27 cellular contexts compared by ENCODE assay signal in genomic region chr7:133593561-133593960, GRCh38.
"Had no signal": no experiment of that assay in that cellular context is flagged by ENCODE, and none has a peak within 500 bp of the region (broad histone marks: within the 10 kb centered on the region; RNA-seq: fewer than 3 reads in every experiment).

No MANE protein-coding gene starts in this region.

- H3K4me3 ChIP-seq: stomach, suprapubic skin, testis, thoracic aorta, thyroid gland, tibial artery, tibial nerve, transverse colon, upper lobe of left lung, upper lobe of right lung, uterus, vagina had no signal

- H3K4me1 ChIP-seq: stomach, suprapubic skin, testis, tibial artery, tibial nerve, transverse colon, upper lobe of left lung, upper lobe of right lung, uterus, vagina had no signal

- DNase-seq: stimulated activated CD4-positive, alpha-beta T cell treated with anti-CD3 and anti-CD28 coated beads, Interleukin-2, amount 100 ng/mL, for 48 hours; stimulated activated CD4-positive, alpha-beta T cell treated with anti-CD3 and anti-CD28 coated beads, Interleukin-4, amount 100 ng/mL, for 1 hour; stimulated activated CD4-positive, alpha-beta T cell treated with anti-CD3 and anti-CD28 coated beads, Interleukin-4, amount 100 ng/mL, for 24 hours; stimulated activated CD4-positive, alpha-beta T cell treated with anti-CD3 and anti-CD28 coated beads, Interleukin-4, amount 100 ng/mL, for 4 hours; stimulated activated CD8-positive, alpha-beta memory T cell treated with anti-CD3 and anti-CD28 coated beads, Interleukin-4, amount 100 ng/mL, for 48 hours; stimulated activated naive B cell treated with anti-CD40 and anti-IgM and Interleukin-4, amounts not matched to agents 10 μg/mL and 1 μg/mL and 100 μg/mL, for 72 hours; stimulated activated naive CD4-positive, alpha-beta T cell; stimulated activated naive CD4-positive, alpha-beta T cell treated with Interleukin-2 at 50 U/mL for 16 hours; stimulated activated naive CD8-positive, alpha-beta T cell treated with anti-CD3 and anti-CD28 coated beads, Interleukin-15, amount 100 ng/mL, for 72 hours; stimulated activated naive CD8-positive, alpha-beta T cell treated with anti-CD3 and anti-CD28 coated beads, Interleukin-15, Interleukin-2, amounts not matched to agents 100 U/mL and 50 U/mL, for 24 hours; stomach; substantia nigra; testis; thyroid gland; tibial artery; transverse colon; trophoblast cell; upper lobe of left lung; upper lobe of right lung; uterus had no signal

- H3K27me3 ChIP-seq: stomach, suprapubic skin, testis, thyroid gland, tibial artery, tibial nerve, transverse colon, upper lobe of left lung, upper lobe of right lung, uterus, vagina had no signal

- FAIRE-seq: urothelium cell line had no signal

- H3K36me3 ChIP-seq: stomach, suprapubic skin, thoracic aorta, thyroid gland, transverse colon, upper lobe of left lung, upper lobe of right lung, uterus, vagina had no signal

- H3K9me3 ChIP-seq: stomach, suprapubic skin, testis, thoracic aorta, thyroid gland, tibial artery, tibial nerve, transverse colon, upper lobe of left lung, upper lobe of right lung, uterus, vagina had no signal

- H3K27ac ChIP-seq: stomach, suprapubic skin, testis, thoracic aorta, thyroid gland, tibial artery, tibial nerve, transverse colon, upper lobe of left lung, upper lobe of right lung, uterus, vagina had no signal

- ATAC-seq: stimulated activated effector memory CD8-positive, alpha-beta T cell treated with anti-CD3 and anti-CD28 coated beads, Interleukin-12 subunit alpha, Interleukin-12 subunit beta, amount 100 ng/mL, for 72 hours; stimulated activated memory B cell treated with anti-CD40 and anti-IgM and Interleukin-4, amounts not matched to agents 10 μg/mL and 1 μg/mL and 100 μg/mL, for 72 hours; stimulated activated naive B cell treated with anti-CD40 and anti-IgM and Interleukin-4, amounts not matched to agents 10 μg/mL and 1 μg/mL and 100 μg/mL, for 72 hours; stimulated activated naive CD8-positive, alpha-beta T cell treated with anti-CD3 and anti-CD28 coated beads, Interleukin-15, amount 100 ng/mL, for 72 hours; stimulated activated naive CD8-positive, alpha-beta T cell treated with anti-CD3 and anti-CD28 coated beads, Interleukin-15, Interleukin-2, amounts not matched to agents 100 U/mL and 50 U/mL, for 24 hours; upper lobe of right lung had no signal
